18 cellular contexts compared by ENCODE assay signal in the genomic region with DNA sequence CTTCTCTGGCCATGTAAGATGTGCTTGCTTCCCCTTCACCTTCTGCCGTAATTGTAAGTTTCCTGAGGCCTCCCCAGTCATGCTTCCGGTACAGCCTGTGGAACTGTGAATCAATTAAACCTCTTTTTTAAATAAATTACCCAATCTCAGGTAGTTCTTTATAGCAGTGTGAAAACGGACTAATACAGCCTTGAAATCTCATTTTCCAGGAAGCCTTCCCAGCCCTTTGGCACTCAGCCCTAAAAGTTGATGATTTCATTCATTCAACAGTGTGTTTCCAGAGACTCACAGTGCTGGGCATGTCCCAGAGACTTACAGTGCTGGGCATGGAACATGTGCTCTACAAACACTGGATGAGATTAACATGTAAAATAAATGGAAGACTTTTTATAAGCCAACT.
DNase-seq lines count a peak whose midpoint lies in the region; ATAC-seq and TF ChIP-seq lines count a peak whose summit lies in the region.
"Had no signal": no experiment of that assay in that cellular context is flagged by ENCODE, and none has a peak within 500 bp of the region (broad histone marks: within the 10 kb centered on the region; RNA-seq: fewer than 3 reads in every experiment).

No MANE protein-coding gene starts in this region.

- H3K23ac ChIP-seq in mesendoderm (ENCODE audit: low read length) = no peak overlapping the region

- H3K27me3 ChIP-seq in left ventricle myocardium inferior (ENCODE audit: low read depth) = no peaks in the 10 kb centered on the region
- no peaks in the 10 kb centered on the region for H3K27me3 ChIP-seq in right atrium auricular region
- no peaks in the 10 kb centered on the region for H3K27me3 ChIP-seq in mesendoderm (ENCODE audit: insufficient read depth, low read length, poor library complexity)
- no peaks in the 10 kb centered on the region for H3K27me3 ChIP-seq in dorsolateral prefrontal cortex
- H3K27me3 ChIP-seq: suprapubic skin had no signal

- H2BK15ac ChIP-seq in mesendoderm (replicated peaks; ENCODE audit: low read depth) = no peak overlapping the region

- H3K4me3 Mint-ChIP-seq in effector memory CD8-positive, alpha-beta T cell = no peak overlapping the region
- H3K4me3 Mint-ChIP-seq: CD8-positive, alpha-beta memory T cell had no signal

- no peaks in the 10 kb centered on the region for H3K4me1 Mint-ChIP-seq in effector memory CD8-positive, alpha-beta T cell (ENCODE audit: low read depth in 2 of 2)
- H3K4me1 Mint-ChIP-seq: CD8-positive, alpha-beta memory T cell had no signal

- ATAC-seq in Right ventricle myocardium superior (ENCODE audit: poor library complexity) = peak; percentile 62
- ATAC-seq in effector memory CD8-positive, alpha-beta T cell (replicated peaks) = no peak
- no peak for ATAC-seq in GM18858 (IDR thresholded peaks at IDR 0.05; ENCODE audit: unreplicated experiment)
- ATAC-seq: SK-N-SH treated with all-trans-retinoic acid at 6 μM for 48 hours had no signal

- no peak overlapping the region for H3K18ac ChIP-seq in mesendoderm (ENCODE audit: low read length)

- H3K4me2 ChIP-seq in mesendoderm (ENCODE audit: low read length) = no peak overlapping the region

- peaks cover 31% of the 10 kb centered on the region for H3K79me1 ChIP-seq in mesendoderm (ENCODE audit: low read length)

- DNase-seq in Right ventricle myocardium superior (no peak), left ventricle myocardium inferior (no peak), dermis blood vessel endothelial cell (peak; percentile 69), right atrium auricular region (ENCODE audit: low spot score) (peak; percentile 69), mesendoderm (no peak), dorsolateral prefrontal cortex (no peak)
- DNase-seq in effector memory CD8-positive, alpha-beta T cell = no peak
- DNase-seq: activated CD4-positive, alpha-beta T cell treated with anti-CD3 and anti-CD28 coated beads, Interleukin-2, amount 50 U/mL, for 48 hours; CD8-positive, alpha-beta memory T cell; effector CD4-positive, alpha-beta T cell; GF-D8; glutamatergic neuron; islet precursor cell; NCI-H1694 treated with DMSO at 0.1 percent for 48 hours; NCI-H510A had no signal

- no peak overlapping the region for H4K5ac ChIP-seq in mesendoderm (ENCODE audit: low read length)

- no peak overlapping the region for H3K56ac ChIP-seq in mesendoderm (ENCODE audit: low read length)

- no peak overlapping the region for H3K9ac ChIP-seq in mesendoderm (ENCODE audit: low read length)

- no peak overlapping the region for H4K8ac ChIP-seq in mesendoderm (ENCODE audit: low read depth, low read length)

- H3K9me3 ChIP-seq in left ventricle myocardium inferior (replicated peaks) (peaks cover 9% of the 10 kb centered on the region), right atrium auricular region (peaks cover 0 to 7% of the 10 kb centered on the region in 2 donors)
- H3K9me3 ChIP-seq: suprapubic skin had no signal

- H3K4ac ChIP-seq in mesendoderm (ENCODE audit: low read depth, low read length) = no peak overlapping the region

- H3K27ac ChIP-seq in left ventricle myocardium inferior (replicated peaks) (no peak overlapping the region), right atrium auricular region (no peak overlapping the region), mesendoderm (ENCODE audit: low read depth, low read length) (no peak overlapping the region), dorsolateral prefrontal cortex (no peak overlapping the region)
- H3K27ac ChIP-seq: suprapubic skin had no signal

- H3K9me3 Mint-ChIP-seq in effector memory CD8-positive, alpha-beta T cell = no peaks in the 10 kb centered on the region
- H3K9me3 Mint-ChIP-seq: CD8-positive, alpha-beta memory T cell had no signal

- no peak overlapping the region for H2AK5ac ChIP-seq in mesendoderm (ENCODE audit: low read length)

- WGBS in mesendoderm (ENCODE audit: extremely low coverage, insufficient coverage, low lambda C conversion rate) = no CpG with 5 or more reads among the region's 3 CpGs

- H3K36me3 Mint-ChIP-seq in effector memory CD8-positive, alpha-beta T cell (ENCODE audit: insufficient read depth) = no peaks in the 10 kb centered on the region

- H3K27me3 Mint-ChIP-seq in effector memory CD8-positive, alpha-beta T cell = no peaks in the 10 kb centered on the region

- TF ChIP-seq CTCF in left ventricle myocardium inferior (IDR thresholded peaks at IDR 0.05; ENCODE audit: borderline replicate concordance) (no peak), right atrium auricular region (IDR thresholded peaks at IDR 0.05) (no peak), dorsolateral prefrontal cortex (IDR thresholded peaks at IDR 0.05 in 54 of 56, conservative IDR thresholded peaks at IDR 0.05 in 2 of 56; ENCODE audit: low read depth in 1 of 56, partially characterized antibody in 56 of 56) (no peak)

- no peak overlapping the region for H2BK5ac ChIP-seq in mesendoderm (ENCODE audit: low read length)

- H3K4me3 ChIP-seq in left ventricle myocardium inferior (no peak overlapping the region), right atrium auricular region (no peak overlapping the region), mesendoderm (ENCODE audit: low read length) (no peak overlapping the region), dorsolateral prefrontal cortex (no peak overlapping the region)
- H3K4me3 ChIP-seq: suprapubic skin had no signal

- peaks cover 22% of the 10 kb centered on the region for H3K36me3 ChIP-seq in left ventricle myocardium inferior
- H3K36me3 ChIP-seq in right atrium auricular region = no peaks in the 10 kb centered on the region
- H3K36me3 ChIP-seq in mesendoderm (ENCODE audit: control insufficient read depth, insufficient read depth, low read length) = peaks cover 1% of the 10 kb centered on the region

- H3K27ac Mint-ChIP-seq in effector memory CD8-positive, alpha-beta T cell = no peak overlapping the region
- H3K27ac Mint-ChIP-seq: CD8-positive, alpha-beta memory T cell had no signal

- H2BK120ac ChIP-seq in mesendoderm (ENCODE audit: low read depth, low read length) = no peak overlapping the region

- H3K4me1 ChIP-seq in left ventricle myocardium inferior = peaks cover 42% of the 10 kb centered on the region
- H3K4me1 ChIP-seq in right atrium auricular region = peaks cover 0 to 24% of the 10 kb centered on the region in 2 donors
- H3K4me1 ChIP-seq in mesendoderm (ENCODE audit: control insufficient read depth, low read depth, low read length) = no peaks in the 10 kb centered on the region
- H3K4me1 ChIP-seq: suprapubic skin had no signal

- H3K79me2 ChIP-seq in mesendoderm (ENCODE audit: control insufficient read depth, insufficient read depth, low read length) = peaks cover 7% of the 10 kb centered on the region

- intact Hi-C loops in Right ventricle myocardium superior (cut with DNase I) (no loop called here), left ventricle myocardium inferior (cut with micrococcal nuclease) (no loop called here), dorsolateral prefrontal cortex (cut with DNase I) (no loop called here)

Comparison
In these comparisons a context has a peak if more than half of its experiments do, and no peak if none do; other contexts are left out.
1. DNase-seq: peak in dermis blood vessel endothelial cell (single experiment) and right atrium auricular region (single experiment); none in Right ventricle myocardium superior (single experiment), left ventricle myocardium inferior (single experiment), effector memory CD8-positive, alpha-beta T cell (0 of 3), mesendoderm (single experiment) and dorsolateral prefrontal cortex (0 of 10).